ENCODE assay signal across 33 cellular contexts in the genomic region with DNA sequence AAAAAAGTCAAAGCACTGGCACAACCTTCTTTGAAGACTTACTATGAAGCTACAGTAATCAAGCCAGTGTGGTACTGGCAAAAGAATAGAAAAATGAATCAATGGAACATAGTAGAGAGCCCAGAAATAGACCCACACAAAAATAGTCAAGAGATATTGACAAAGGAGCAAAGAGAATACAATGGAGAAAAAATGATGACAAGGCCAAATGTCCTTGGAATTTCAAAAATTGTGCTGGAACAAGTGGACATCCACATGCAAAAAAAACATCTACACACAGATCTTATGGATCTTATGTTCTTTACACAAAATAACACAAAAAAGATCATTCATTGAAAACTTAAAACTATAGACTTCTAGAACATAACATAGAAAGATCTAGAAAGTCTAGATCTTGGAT.
"Had no signal": no experiment of that assay in that cellular context is flagged by ENCODE, and none has a peak within 500 bp of the region (broad histone marks: within the 10 kb centered on the region; RNA-seq: fewer than 3 reads in every experiment).

No MANE protein-coding gene starts in this region.

- FAIRE-seq: astrocyte, bronchial epithelial cell had no signal

- DNase-seq: activated effector memory CD4-positive, alpha-beta T cell treated with anti-CD3 and anti-CD28 coated beads, Interleukin-2, amount 50 U/mL, for 16 hours; activated effector memory CD4-positive, alpha-beta T cell treated with Interleukin-2 at 50 U/mL for 16 hours; activated gamma-delta T cell; activated gamma-delta T cell treated with Interleukin-2 at 50 U/mL for 16 hours; activated naive CD4-positive, alpha-beta T cell; activated naive CD4-positive, alpha-beta T cell treated with anti-CD3 and anti-CD28 coated beads for 36 hours; activated naive CD4-positive, alpha-beta T cell treated with anti-CD3 and anti-CD28 coated beads, Interleukin-2, amount 10 ng/mL, durations not matched to agents 7 days and 5 days; activated naive CD4-positive, alpha-beta T cell treated with anti-CD3 and anti-CD28 coated beads, Interleukin-2, amount 50 U/mL, for 16 hours; activated naive CD4-positive, alpha-beta T cell treated with Interleukin-2 at 50 U/mL for 16 hours; activated naive CD8-positive, alpha-beta T cell treated with anti-CD3 and anti-CD28 coated beads for 36 hours; activated naive CD8-positive, alpha-beta T cell treated with anti-CD3 and anti-CD28 coated beads, Interleukin-2, amount 10 ng/mL, durations not matched to agents 7 days and 5 days; activated naive CD8-positive, alpha-beta T cell treated with anti-CD3 and anti-CD28 coated beads, Interleukin-2, amount 50 U/mL, for 24 hours; activated T-cell treated with anti-CD3 and anti-CD28 coated beads, Interleukin-2, amount 50 U/mL, for 24 hours; activated T-cell treated with anti-CD3 and anti-CD28 coated beads, Interleukin-2, amount 50 U/mL, for 4 hours; activated T-cell treated with anti-CD3 and anti-CD28 coated beads, Interleukin-2, amount 50 U/mL, for 48 hours; activated T-cell treated with anti-CD3 and anti-CD28 coated beads, Interleukin-2, amount 50 U/mL, for 72 hours; adrenal gland; amniotic stem cell; amygdala; anterior cingulate cortex; aorta; body of pancreas; brain microvascular endothelial cell; caudate nucleus; central memory CD4-positive, alpha-beta T cell; cerebellar nuclear complex had no signal

- H3K27ac ChIP-seq: adrenal gland, ascending aorta, body of pancreas, brain microvascular endothelial cell, breast epithelium, cardiac muscle cell had no signal

- H3K27me3 ChIP-seq: adrenal gland, ascending aorta, body of pancreas, brain microvascular endothelial cell, breast epithelium, cardiac muscle cell had no signal

- H3K36me3 ChIP-seq: adrenal gland, ascending aorta, brain microvascular endothelial cell, breast epithelium, cardiac muscle cell had no signal

- H3K4me1 ChIP-seq: adrenal gland, ascending aorta, breast epithelium had no signal

- H3K9me3 ChIP-seq: adrenal gland, ascending aorta, body of pancreas, breast epithelium had no signal

- ATAC-seq: activated naive CD4-positive, alpha-beta T cell treated with anti-CD3 and anti-CD28 coated beads, Interleukin-2, amount 50 U/mL, for 72 hours; activated naive CD8-positive, alpha-beta T cell treated with anti-CD3 and anti-CD28 coated beads, Interleukin-2, amount 50 U/mL, for 24 hours; activated T-cell treated with anti-CD3 and anti-CD28 coated beads, Interleukin-2, amount 50 U/mL, for 4 hours; activated T-cell treated with anti-CD3 and anti-CD28 coated beads, Interleukin-2, amount 50 U/mL, for 72 hours; activated T-helper 17 cell treated with anti-CD3 and anti-CD28 coated beads, Interleukin-2, amount 50 U/mL, for 72 hours; body of pancreas had no signal

- H3K4me3 ChIP-seq: adrenal gland, ascending aorta, body of pancreas, breast epithelium, cardiac muscle cell had no signal
